8 cellular contexts compared by ENCODE assay signal in genomic region chr3:138332472-138333073, GRCh38. TPM values are rescaled to one million over a fixed set of nuclear protein-coding genes. Genes with fewer than 3 reads are reported as not detected.
DNase-seq lines count a peak whose midpoint lies in the region; ATAC-seq and TF ChIP-seq lines count a peak whose summit lies in the region.

No MANE protein-coding gene starts in this region.

- H3K27me3 ChIP-seq in dorsolateral prefrontal cortex: no peaks in the 10 kb centered on the region

- H3K27ac Mint-ChIP-seq in osteocyte (ENCODE audit: unreplicated experiment): no peak overlapping the region

- ATAC-seq in GM18870 (IDR thresholded peaks at IDR 0.05; ENCODE audit: unreplicated experiment): no peak
- no peak for ATAC-seq in HG02981 (IDR thresholded peaks at IDR 0.05; ENCODE audit: unreplicated experiment)

- peak overlapping the region in 6 of 59 donors; percentile 1 to 51 (median 22) for H3K27ac ChIP-seq in dorsolateral prefrontal cortex

- intact Hi-C loops in dorsolateral prefrontal cortex (cut with DNase I): loop anchor here (5.0 kb wide), 5 partner anchors 50 to 145 kb away; partner anchors contain the start of gene ARMC8 (in 1 of the 2)

- DNase-seq in NOMO-1 (lab: John Stamatoyannopoulos, UW; ENCODE audit: unreplicated experiment in 2 of 2): peak; percentile 18 to 70
- no peak for DNase-seq in NOMO-1 treated with dmso at 0.1 percent for 144 hours (lab: John Stamatoyannopoulos, UW; ENCODE audit: unreplicated experiment)
- DNase-seq in NCI-H2227 (lab: John Stamatoyannopoulos, UW; ENCODE audit: unreplicated experiment): peak; percentile 33
- DNase-seq in dorsolateral prefrontal cortex: no peak
- DNase-seq in osteocyte (ENCODE audit: extremely low spot score, unreplicated experiment): no peak
- no peak for DNase-seq in activated CD4-positive, CD25-positive, alpha-beta regulatory T cell treated with anti-CD3 and anti-CD28 coated beads, Interleukin-2, amount 50 U/mL, for 72 hours

- H3K4me3 Mint-ChIP-seq in osteocyte (ENCODE audit: unreplicated experiment): no peak overlapping the region

- H3K27me3 Mint-ChIP-seq in osteocyte (ENCODE audit: unreplicated experiment): peaks cover 45% of the 10 kb centered on the region

- H3K4me3 ChIP-seq in dorsolateral prefrontal cortex: no peak overlapping the region

- TF ChIP-seq CTCF in dorsolateral prefrontal cortex (IDR thresholded peaks at IDR 0.05 in 54 of 56, conservative IDR thresholded peaks at IDR 0.05 in 2 of 56; ENCODE audit: low read depth in 1 of 56, partially characterized antibody in 56 of 56) (peak; percentile 53 to 89 (median 76)), osteocyte (IDR thresholded peaks at IDR 0.05) (peak; percentile 73)

- H3K9me3 Mint-ChIP-seq in osteocyte (ENCODE audit: unreplicated experiment): no peaks in the 10 kb centered on the region

- no peaks in the 10 kb centered on the region for H3K36me3 Mint-ChIP-seq in osteocyte (ENCODE audit: unreplicated experiment)

- H3K4me1 Mint-ChIP-seq in osteocyte (ENCODE audit: unreplicated experiment): peaks cover 11% of the 10 kb centered on the region

RNA-seq across cellular contexts. Expression of gene NME9, which starts 2.9 kb away (rescaled TPM):
- 10 to 100 TPM in 117 of 120 experiments, 1 to 10 TPM in 3; 7.8 to 32.2 (median 17.3) TPM for total RNA-seq in dorsolateral prefrontal cortex
- not detected in 2 replicates for total RNA-seq in osteocyte

RNA-seq across cellular contexts. Expression of gene MRAS, which starts 15.8 kb away (rescaled TPM):
- 100 to 1,000 TPM in 118 of 120 experiments, 10 to 100 TPM in 2; 92.4 to 559 (median 198) TPM for total RNA-seq in dorsolateral prefrontal cortex
- total RNA-seq in osteocyte: 25.5 and 29.7 TPM in 2 replicates

Comparison
In these comparisons a context has a peak if more than half of its experiments do, and no peak if none do; other contexts are left out.
1. DNase-seq: peak in NOMO-1 (2 of 2) and NCI-H2227 (single experiment); none in NOMO-1 treated with dmso at 0.1 percent for 144 hours (single experiment), dorsolateral prefrontal cortex (0 of 10), osteocyte (single experiment) and activated CD4-positive, CD25-positive, alpha-beta regulatory T cell treated with anti-CD3 and anti-CD28 coated beads, Interleukin-2, amount 50 U/mL, for 72 hours (single experiment).